8 cellular contexts compared by ENCODE assay signal in genomic region chr1:37682334-37682987, GRCh38. TPM values are rescaled to one million over a fixed set of nuclear protein-coding genes. Genes with fewer than 3 reads are reported as not detected.
DNase-seq lines count a peak whose midpoint lies in the region; ATAC-seq and TF ChIP-seq lines count a peak whose summit lies in the region.

No MANE protein-coding gene starts in this region.

- POLR2A ChIA-PET in BJ (lab: Charles Lee): no interaction called here

- ATAC-seq in lung (ENCODE audit: insufficient read depth, low FRiP score) (no peak), HG03457 (IDR thresholded peaks at IDR 0.05; ENCODE audit: unreplicated experiment) (no peak)

- 72 to 75% methylated on average over 5 of the region's 5 CpGs for WGBS in lung, 2 donors

- H3K4me3 ChIP-seq in BJ (ENCODE audit: low read depth, low read length) (no peak overlapping the region), HFF-Myc (replicated peaks; ENCODE audit: low read depth, low read length) (no peak overlapping the region), lung (no peak overlapping the region)

- CTCF ChIA-PET in BJ (lab: Yijun Ruan, JAX): interaction anchor here (0.6 to 18.5 kb wide), 37 partner anchors 9 to 1166 kb away, joined by 3 to 214 read pairs (median 3); partner anchors contain the start of genes CDCA8, GNL2 and RSPO1

- TF ChIP-seq CTCF in BJ (IDR thresholded peaks at IDR 0.05; ENCODE audit: insufficient read depth, low read depth, low read length) (peak; percentile 85), HFF-Myc (IDR thresholded peaks at IDR 0.05; ENCODE audit: low read depth, low read length, missing control alignments) (peak; percentile 85), lung (IDR thresholded peaks at IDR 0.05; ENCODE audit: control extremely low read depth, extremely low read depth) (peak; percentile 67)

- peaks cover 14% of the 10 kb centered on the region for H3K36me3 ChIP-seq in BJ (ENCODE audit: control insufficient read depth, insufficient read depth, low read length)
- H3K36me3 ChIP-seq in lung (ENCODE audit: control insufficient read depth in 2 of 2, insufficient read depth in 2 of 2, low read length in 2 of 2): peaks cover 22 to 27% of the 10 kb centered on the region in 2 donors

- H3K4me1 ChIP-seq in lung (ENCODE audit: control insufficient read depth in 2 of 2, insufficient read depth in 2 of 2, low read length in 2 of 2): no peaks in the 10 kb centered on the region

- H3K27me3 ChIP-seq in BJ (ENCODE audit: control insufficient read depth, insufficient read depth, low read length): peaks cover 4% of the 10 kb centered on the region
- H3K27me3 ChIP-seq in lung (ENCODE audit: control insufficient read depth, insufficient read depth): no peaks in the 10 kb centered on the region

- DNase-seq in BJ (ENCODE audit: low read depth) (no peak), HFF-Myc (ENCODE audit: extremely low read depth, low read depth) (no peak), NCI-H748 (lab: John Stamatoyannopoulos, UW; ENCODE audit: unreplicated experiment) (peak; percentile 40), dermis blood vessel endothelial cell (peak; percentile 79), lung (ENCODE audit: low spot score) (peak; percentile 73)
- peak; percentile 75 to 81 for DNase-seq in activated CD4-positive, alpha-beta T cell treated with anti-CD3 and anti-CD28 coated beads, Interleukin-2, amount 50 U/mL, for 4 hours
- peak; percentile 52 for DNase-seq in stimulated activated CD8-positive, alpha-beta memory T cell treated with anti-CD3 and anti-CD28 coated beads, Interleukin-15, amount 100 ng/mL, for 24 hours (ENCODE audit: low read depth)

- no peaks in the 10 kb centered on the region for H3K9me3 ChIP-seq in lung (ENCODE audit: control insufficient read depth in 2 of 2, insufficient read depth in 1 of 2, low read length in 1 of 2)

- H3K27ac ChIP-seq in lung (ENCODE audit: low read depth in 1 of 2, low read length in 1 of 2): no peak overlapping the region

RNA-seq across cellular contexts. Expression of gene CDCA8, which starts 9.9 kb away (rescaled TPM):
- polyA plus RNA-seq in BJ (2011; rRNA removed) (14.9 and 28.2 TPM in 2 replicates), lung (1 to 10 TPM; 1.8 to 2.2 TPM)
- polyA minus RNA-seq in BJ (2011; rRNA and poly(A)+ RNA removed): 18.5 and 20.5 TPM in 2 replicates
- total RNA-seq in dermis blood vessel endothelial cell (3.7 and 23.0 TPM in 2 replicates), lung (1 to 10 TPM in 1 of 2 donors, under 1 TPM in 1; 0.80 to 1.4 TPM)

RNA-seq across cellular contexts. Expression of gene RSPO1, which starts 47.8 kb away (rescaled TPM):
- 0.04 and 0.05 TPM in 2 replicates for polyA plus RNA-seq in BJ (2011; rRNA removed)
- polyA minus RNA-seq in BJ (2011; rRNA and poly(A)+ RNA removed): not detected in 2 replicates
- not detected in 2 replicates for total RNA-seq in dermis blood vessel endothelial cell
- 1 to 10 TPM in 1 of 2 donors, under 1 TPM in 1; 0.43 to 1.7 TPM for total RNA-seq in lung
- polyA plus RNA-seq in lung: 1 to 10 TPM in 1 of 2 donors, under 1 TPM in 1; 0.93 to 1.4 TPM

Comparison
In these comparisons a context has a peak if more than half of its experiments do, and no peak if none do; other contexts are left out.
1. DNase-seq: peak in NCI-H748 (single experiment), activated CD4-positive, alpha-beta T cell treated with anti-CD3 and anti-CD28 coated beads, Interleukin-2, amount 50 U/mL, for 4 hours (2 of 2), dermis blood vessel endothelial cell (single experiment), lung (single experiment) and stimulated activated CD8-positive, alpha-beta memory T cell treated with anti-CD3 and anti-CD28 coated beads, Interleukin-15, amount 100 ng/mL, for 24 hours (single experiment); none in BJ (single experiment) and HFF-Myc (single experiment).
2. Peak in every context shown above with its lines, with median percentiles within 50 percentile points of each other: CTCF ChIP-seq.